Comparison of ENCODE assay signal across 21 cellular contexts in genomic region chrX:455199-455598, GRCh38.
"Had no signal": no experiment of that assay in that cellular context is flagged by ENCODE, and none has a peak within 500 bp of the region (broad histone marks: within the 10 kb centered on the region; RNA-seq: fewer than 3 reads in every experiment).

No MANE protein-coding gene starts in this region.

- H3K27ac ChIP-seq: colonic mucosa, esophagus squamous epithelium, gastroesophageal sphincter, pancreas, prostate gland, right lobe of liver, skin epidermis, suprapubic skin, thyroid gland had no signal

- H3K4me3 ChIP-seq: colonic mucosa, esophagus squamous epithelium, gastroesophageal sphincter, lung, pancreas, prostate gland, right lobe of liver, skin epidermis, suprapubic skin, thyroid gland had no signal

- H3K36me3 ChIP-seq: colonic mucosa, esophagus squamous epithelium, gastroesophageal sphincter, pancreas, prostate gland, right lobe of liver, suprapubic skin, thyroid gland had no signal

- H3K4me1 ChIP-seq: colonic mucosa, esophagus squamous epithelium, gastroesophageal sphincter, pancreas, prostate gland, right lobe of liver, suprapubic skin, thyroid gland had no signal

- DNase-seq: colonic mucosa; dermis blood vessel endothelial cell; esophagus squamous epithelium; foreskin fibroblast; glutamatergic neuron; islet precursor cell; left ventricle myocardium superior; mesenchymal stem cell; midbrain; naive B cell; occipital lobe; right lobe of liver; stimulated activated CD4-positive, alpha-beta T cell treated with anti-CD3 and anti-CD28 coated beads, Interleukin-2, amount 100 ng/mL, for 48 hours; stimulated activated naive CD4-positive, alpha-beta T cell treated with Interleukin-2 at 50 U/mL for 16 hours; thyroid gland had no signal

- H3K9me3 ChIP-seq: colonic mucosa, pancreas, prostate gland, right lobe of liver, thyroid gland had no signal

- H3K27me3 ChIP-seq: colonic mucosa, pancreas, right lobe of liver, suprapubic skin, thyroid gland had no signal

- ATAC-seq: gastroesophageal sphincter, left ventricle myocardium superior, pancreas, right lobe of liver had no signal
